Comparison of ENCODE assay signal across 1 cellular context in the genomic region with DNA sequence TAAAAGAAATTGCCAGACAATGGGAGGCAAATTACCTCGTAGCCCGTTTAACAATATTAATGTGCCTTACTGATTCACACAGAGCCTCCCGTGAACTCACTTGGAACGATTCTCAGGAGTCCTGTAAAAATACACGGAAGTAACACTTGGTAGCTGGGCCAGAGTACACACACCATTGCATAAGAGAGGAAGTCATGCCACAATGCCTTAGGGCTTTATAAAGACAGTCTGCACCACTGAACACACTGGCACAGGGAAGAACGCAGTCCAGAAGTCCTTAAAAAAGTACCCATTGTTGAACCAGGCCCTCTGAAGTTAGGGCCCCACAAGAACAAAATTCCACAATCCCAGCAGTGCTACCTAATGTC.
A peak's percentile ranks its signal among the peaks of the same experiment; 100 is the strongest.
TF ChIP-seq lines count a peak whose summit lies in the region.

No MANE protein-coding gene starts in this region.

TF ChIP-seq in HepG2, 621 proteins besides CTCF, POLR2A, EP300 and RAD21 (continued from another document and continues in another):
- peak; percentile 77 for TF ChIP-seq TFE3 (CRISPR knock-in tag; IDR thresholded peaks at IDR 0.05)
- 0 out of 2 replicates have a peak, but pooled peaks have one; percentile 48 for TF ChIP-seq SIX1 (CRISPR knock-in tag; IDR thresholded peaks at IDR 0.05; ENCODE audit: borderline replicate concordance)
- no peak for TF ChIP-seq FOXC1 (CRISPR knock-in tag; IDR thresholded peaks at IDR 0.05; ENCODE audit: borderline replicate concordance)
- TF ChIP-seq, protein P1, sequence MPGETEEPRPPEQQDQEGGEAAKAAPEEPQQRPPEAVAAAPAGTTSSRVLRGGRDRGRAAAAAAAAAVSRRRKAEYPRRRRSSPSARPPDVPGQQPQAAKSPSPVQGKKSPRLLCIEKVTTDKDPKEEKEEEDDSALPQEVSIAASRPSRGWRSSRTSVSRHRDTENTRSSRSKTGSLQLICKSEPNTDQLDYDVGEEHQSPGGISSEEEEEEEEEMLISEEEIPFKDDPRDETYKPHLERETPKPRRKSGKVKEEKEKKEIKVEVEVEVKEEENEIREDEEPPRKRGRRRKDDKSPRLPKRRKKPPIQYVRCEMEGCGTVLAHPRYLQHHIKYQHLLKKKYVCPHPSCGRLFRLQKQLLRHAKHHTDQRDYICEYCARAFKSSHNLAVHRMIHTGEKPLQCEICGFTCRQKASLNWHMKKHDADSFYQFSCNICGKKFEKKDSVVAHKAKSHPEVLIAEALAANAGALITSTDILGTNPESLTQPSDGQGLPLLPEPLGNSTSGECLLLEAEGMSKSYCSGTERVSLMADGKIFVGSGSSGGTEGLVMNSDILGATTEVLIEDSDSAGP (CRISPR knock-in tag; IDR thresholded peaks at IDR 0.05; ENCODE audit: borderline replicate concordance): no peak
- no peak for TF ChIP-seq ZNF441 (CRISPR knock-in tag; IDR thresholded peaks at IDR 0.05; ENCODE audit: borderline replicate concordance)
- TF ChIP-seq SP2 (CRISPR knock-in tag; IDR thresholded peaks at IDR 0.05): no peak
- no peak for TF ChIP-seq FOSL1 (CRISPR knock-in tag; IDR thresholded peaks at IDR 0.05; ENCODE audit: borderline replicate concordance)
- no peak for TF ChIP-seq HOXA9 (CRISPR knock-in tag; IDR thresholded peaks at IDR 0.05; ENCODE audit: borderline replicate concordance)
- no peak for TF ChIP-seq GATA4 (IDR thresholded peaks at IDR 0.05; ENCODE audit: borderline replicate concordance, low read depth)
- TF ChIP-seq ZMYM2 (CRISPR knock-in tag; IDR thresholded peaks at IDR 0.05): no peak
- TF ChIP-seq REXO4 (CRISPR knock-in tag; IDR thresholded peaks at IDR 0.05; ENCODE audit: borderline replicate concordance): no peak
- no peak for TF ChIP-seq ZNF563 (CRISPR knock-in tag; IDR thresholded peaks at IDR 0.05)
- no peak for TF ChIP-seq GPBP1L1 (CRISPR knock-in tag; IDR thresholded peaks at IDR 0.05)
- TF ChIP-seq SPEN (CRISPR knock-in tag; IDR thresholded peaks at IDR 0.05; ENCODE audit: low read depth): no peak; the same call in 1 of the 2 replicates
- TF ChIP-seq ELF4 (CRISPR knock-in tag; IDR thresholded peaks at IDR 0.05; ENCODE audit: borderline replicate concordance): no peak
- TF ChIP-seq SMARCC2 (IDR thresholded peaks at IDR 0.05): no peak
- no peak for TF ChIP-seq BHLHE40 (IDR thresholded peaks at IDR 0.05; ENCODE audit: low read length)
- peak; percentile 66; the same call in 1 of the 2 replicates for TF ChIP-seq ISL2 (CRISPR knock-in tag; IDR thresholded peaks at IDR 0.05)
- no peak for TF ChIP-seq ZNF280B (CRISPR knock-in tag; IDR thresholded peaks at IDR 0.05; ENCODE audit: borderline replicate concordance)
- TF ChIP-seq DMAP1 (CRISPR knock-in tag; IDR thresholded peaks at IDR 0.05): peak; percentile 33; the same call in 1 of the 2 replicates
- TF ChIP-seq, protein P2, sequence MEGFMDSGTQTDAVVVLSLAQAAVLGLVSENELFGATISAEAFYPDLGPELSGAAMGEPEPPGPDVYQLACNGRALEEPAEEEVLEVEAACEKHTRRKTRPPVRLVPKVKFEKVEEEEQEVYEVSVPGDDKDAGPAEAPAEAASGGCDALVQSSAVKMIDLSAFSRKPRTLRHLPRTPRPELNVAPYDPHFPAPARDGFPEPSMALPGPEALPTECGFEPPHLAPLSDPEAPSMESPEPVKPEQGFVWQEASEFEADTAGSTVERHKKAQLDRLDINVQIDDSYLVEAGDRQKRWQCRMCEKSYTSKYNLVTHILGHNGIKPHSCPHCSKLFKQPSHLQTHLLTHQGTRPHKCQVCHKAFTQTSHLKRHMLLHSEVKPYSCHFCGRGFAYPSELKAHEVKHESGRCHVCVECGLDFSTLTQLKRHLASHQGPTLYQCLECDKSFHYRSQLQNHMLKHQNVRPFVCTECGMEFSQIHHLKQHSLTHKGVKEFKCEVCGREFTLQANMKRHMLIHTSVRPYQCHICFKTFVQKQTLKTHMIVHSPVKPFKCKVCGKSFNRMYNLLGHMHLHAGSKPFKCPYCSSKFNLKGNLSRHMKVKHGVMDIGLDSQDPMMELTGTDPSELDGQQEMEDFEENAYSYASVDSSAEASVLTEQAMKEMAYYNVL (CRISPR knock-in tag; IDR thresholded peaks at IDR 0.05; ENCODE audit: borderline replicate concordance): no peak; the same call in 1 of the 2 replicates
- no peak for TF ChIP-seq TOPORS (CRISPR knock-in tag; IDR thresholded peaks at IDR 0.05)
- TF ChIP-seq SIN3A (IDR thresholded peaks at IDR 0.05; ENCODE audit: borderline replicate concordance, low read depth, low read length): no peak
- TF ChIP-seq ELF1 (CRISPR knock-in tag; IDR thresholded peaks at IDR 0.05): peak; percentile 90
- TF ChIP-seq ZNF639 (CRISPR knock-in tag; conservative IDR thresholded peaks at IDR 0.05): no peak
- TF ChIP-seq, protein P3, sequence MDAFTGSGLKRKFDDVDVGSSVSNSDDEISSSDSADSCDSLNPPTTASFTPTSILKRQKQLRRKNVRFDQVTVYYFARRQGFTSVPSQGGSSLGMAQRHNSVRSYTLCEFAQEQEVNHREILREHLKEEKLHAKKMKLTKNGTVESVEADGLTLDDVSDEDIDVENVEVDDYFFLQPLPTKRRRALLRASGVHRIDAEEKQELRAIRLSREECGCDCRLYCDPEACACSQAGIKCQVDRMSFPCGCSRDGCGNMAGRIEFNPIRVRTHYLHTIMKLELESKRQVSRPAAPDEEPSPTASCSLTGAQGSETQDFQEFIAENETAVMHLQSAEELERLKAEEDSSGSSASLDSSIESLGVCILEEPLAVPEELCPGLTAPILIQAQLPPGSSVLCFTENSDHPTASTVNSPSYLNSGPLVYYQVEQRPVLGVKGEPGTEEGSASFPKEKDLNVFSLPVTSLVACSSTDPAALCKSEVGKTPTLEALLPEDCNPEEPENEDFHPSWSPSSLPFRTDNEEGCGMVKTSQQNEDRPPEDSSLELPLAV (CRISPR knock-in tag; conservative IDR thresholded peaks at IDR 0.05; ENCODE audit: low read depth): no peak
- no peak for TF ChIP-seq ZNF329 (CRISPR knock-in tag; IDR thresholded peaks at IDR 0.05; ENCODE audit: low read depth)
- TF ChIP-seq, protein P4, sequence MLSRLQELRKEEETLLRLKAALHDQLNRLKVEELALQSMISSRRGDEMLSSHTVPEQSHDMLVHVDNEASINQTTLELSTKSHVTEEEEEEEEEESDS (CRISPR knock-in tag; IDR thresholded peaks at IDR 0.05; ENCODE audit: borderline replicate concordance): no peak
- no peak for TF ChIP-seq ATF5 (CRISPR knock-in tag; IDR thresholded peaks at IDR 0.05; ENCODE audit: low read depth)
- no peak for TF ChIP-seq ARHGAP35 (CRISPR knock-in tag; IDR thresholded peaks at IDR 0.05; ENCODE audit: borderline replicate concordance)
- no peak for TF ChIP-seq KAT2B (IDR thresholded peaks at IDR 0.05; ENCODE audit: borderline replicate concordance, low read depth, low read length)
- peak; percentile 70; the same call in 1 of the 2 replicates for TF ChIP-seq ARNT2 (CRISPR knock-in tag; IDR thresholded peaks at IDR 0.05; ENCODE audit: low read depth)
- no peak for TF ChIP-seq ZNF597 (CRISPR knock-in tag; IDR thresholded peaks at IDR 0.05)
- TF ChIP-seq ZNF569 (CRISPR knock-in tag; IDR thresholded peaks at IDR 0.05; ENCODE audit: borderline replicate concordance): no peak
- no peak for TF ChIP-seq ZBTB14 (CRISPR knock-in tag; IDR thresholded peaks at IDR 0.05)
- TF ChIP-seq FIP1L1 (IDR thresholded peaks at IDR 0.05; ENCODE audit: borderline replicate concordance, insufficient read depth, low read depth, low read length): no peak
- TF ChIP-seq MEF2D (CRISPR knock-in tag; IDR thresholded peaks at IDR 0.05): peak; percentile 58
- TF ChIP-seq HMGXB4 (CRISPR knock-in tag; IDR thresholded peaks at IDR 0.05; ENCODE audit: borderline replicate concordance in 1 of 2, low read depth in 1 of 2): no peak
- TF ChIP-seq DPF2 (CRISPR knock-in tag; IDR thresholded peaks at IDR 0.05; ENCODE audit: borderline replicate concordance, low read depth): peak; percentile 85
- TF ChIP-seq ZBTB39 (CRISPR knock-in tag; IDR thresholded peaks at IDR 0.05): no peak
